24 cellular contexts compared by ENCODE assay signal in genomic region chr15:78991879-78992278, GRCh38. TPM values are rescaled to one million over a fixed set of nuclear protein-coding genes. Genes with fewer than 3 reads are reported as not detected.
A peak's percentile ranks its signal among the peaks of the same experiment; 100 is the strongest.
DNase-seq lines count a peak whose midpoint lies in the region; ATAC-seq, FAIRE-seq and TF ChIP-seq lines count a peak whose summit lies in the region.
"Had no signal": no experiment of that assay in that cellular context is flagged by ENCODE, and none has a peak within 500 bp of the region (broad histone marks: within the 10 kb centered on the region; RNA-seq: fewer than 3 reads in every experiment).

No MANE protein-coding gene starts in this region.

- DNase-seq in HepG2 (ENCODE audit: low spot score) (no peak), right lobe of liver (no peak), lower lobe of right lung (peak; percentile 37), spleen (peak; percentile 65), NCI-H774 (lab: John Stamatoyannopoulos, UW) (no peak), HTR-8/SVneo (ENCODE audit: insufficient read length, low spot score) (no peak)
- no peak for DNase-seq in activated naive CD8-positive, alpha-beta T cell treated with anti-CD3 and anti-CD28 coated beads, Interleukin-2, amount 50 U/mL, for 24 hours
- DNase-seq: 8988T; Calu3; CD8-positive, alpha-beta memory T cell; DMS153; GDM1; H7; Kasumi-1; NCI-H1694 treated with DMSO at 0.1 percent for 48 hours; NCI-H2081 treated with DMSO at 0.1 percent for 48 hours; NCI-H446 treated with DMSO at 0.1 percent for 48 hours; NCI-H69; PC-9; RPMI8226; SIG-M5; SK-N-SH had no signal

- TF ChIP-seq CTCF in HepG2 (CRISPR knock-in tag; IDR thresholded peaks at IDR 0.05) (no peak), right lobe of liver (IDR thresholded peaks at IDR 0.05) (no peak), lower lobe of right lung (IDR thresholded peaks at IDR 0.05) (no peak), spleen (IDR thresholded peaks at IDR 0.05 in 8 of 11, conservative IDR thresholded peaks at IDR 0.05 in 3 of 11) (no peak)

- no peaks in the 10 kb centered on the region for H3K79me2 ChIP-seq in HepG2 (ENCODE audit: insufficient read depth, low read length)

- intact Hi-C loops in HepG2 (cut with micrococcal nuclease; ENCODE audit: unreplicated experiment) (loop anchor here (10.0 kb wide), 1 partner anchor 47 kb away; the partner anchor contains the start of gene CTSH), right lobe of liver (cut with DNase I) (no loop called here), lower lobe of right lung (cut with DNase I) (no loop called here), spleen (cut with DNase I; ENCODE audit: low total_unique reads) (no loop called here)

- no peaks in the 10 kb centered on the region for H3K27me3 ChIP-seq in HepG2 (ENCODE audit: control insufficient read depth in 1 of 2, insufficient read depth in 2 of 2, low read length in 2 of 2)
- H3K27me3 ChIP-seq in right lobe of liver, result no peaks in the 10 kb centered on the region
- no peaks in the 10 kb centered on the region for H3K27me3 ChIP-seq in lower lobe of right lung (ENCODE audit: low read depth)
- no peaks in the 10 kb centered on the region for H3K27me3 ChIP-seq in spleen (replicated peaks in 1 of 7)

- over 99% methylated on average over 12 of the region's 15 CpGs for WGBS in HepG2 (ENCODE audit: low lambda C conversion rate)
- WGBS in right lobe of liver (ENCODE audit: insufficient coverage, low coverage, low lambda C conversion rate, missing lambda C conversion rate), result no CpG with 5 or more reads among the region's 15 CpGs
- 87 to 93% (median 91%) methylated on average over 15 of the region's 15 CpGs for WGBS in spleen, 5 donors

- POLR2A ChIA-PET in HepG2 (lab: Yijun Ruan, JAX), result interaction anchor here (0.9 to 1.0 kb wide), 2 partner anchors 12 to 47 kb away, joined by 3 read pairs; partner anchors contain the start of gene CTSH

- H3K36me3 ChIP-seq in HepG2 (replicated peaks in 1 of 2; ENCODE audit: control insufficient read depth in 1 of 2, insufficient read depth in 2 of 2, low read length in 2 of 2) (no peaks in the 10 kb centered on the region), right lobe of liver (no peaks in the 10 kb centered on the region), lower lobe of right lung (no peaks in the 10 kb centered on the region), spleen (no peaks in the 10 kb centered on the region)

- H3K9me3 ChIP-seq in HepG2 (ENCODE audit: low read length) (no peaks in the 10 kb centered on the region), right lobe of liver (no peaks in the 10 kb centered on the region), lower lobe of right lung (no peaks in the 10 kb centered on the region), spleen (no peaks in the 10 kb centered on the region)
- H3K9me3 ChIP-seq: SK-N-SH had no signal

- TF ChIP-seq EP300 in HepG2 (IDR thresholded peaks at IDR 0.05; ENCODE audit: low read depth in 2 of 2, low read length in 2 of 2) (no peak), HepG2 (CRISPR knock-in tag; IDR thresholded peaks at IDR 0.05; ENCODE audit: borderline replicate concordance) (no peak)

- peaks cover 3% of the 10 kb centered on the region for H3K4me1 Mint-ChIP-seq in activated naive CD8-positive, alpha-beta T cell treated with anti-CD3 and anti-CD28 coated beads, Interleukin-2, amount 50 U/mL, for 24 hours
- H3K4me1 Mint-ChIP-seq: CD8-positive, alpha-beta memory T cell had no signal

- no peaks in the 10 kb centered on the region for H3K9me3 Mint-ChIP-seq in activated naive CD8-positive, alpha-beta T cell treated with anti-CD3 and anti-CD28 coated beads, Interleukin-2, amount 50 U/mL, for 24 hours
- H3K9me3 Mint-ChIP-seq: CD8-positive, alpha-beta memory T cell had no signal

- H3K27me3 Mint-ChIP-seq in activated naive CD8-positive, alpha-beta T cell treated with anti-CD3 and anti-CD28 coated beads, Interleukin-2, amount 50 U/mL, for 24 hours, result peaks cover 4% of the 10 kb centered on the region

- H3K4me1 ChIP-seq in HepG2 (ENCODE audit: insufficient read depth, low read length) (peaks cover 100% of the 10 kb centered on the region), right lobe of liver (no peaks in the 10 kb centered on the region), lower lobe of right lung (peaks cover 56% of the 10 kb centered on the region), spleen (peaks cover 7 to 47% (median 17%) of the 10 kb centered on the region in 6 donors)

- TF ChIP-seq POLR2A in HepG2 (IDR thresholded peaks at IDR 0.05; ENCODE audit: insufficient read depth in 1 of 2, low read depth in 2 of 2, low read length in 2 of 2), result no peak
- TF ChIP-seq POLR2A in right lobe of liver (IDR thresholded peaks at IDR 0.05), result no peak
- TF ChIP-seq POLR2A in spleen (IDR thresholded peaks at IDR 0.05), result no peak

- no peak for ATAC-seq in HepG2
- no peak for ATAC-seq in right lobe of liver
- ATAC-seq in lower lobe of right lung, result no peak
- no peak for ATAC-seq in activated naive CD8-positive, alpha-beta T cell treated with anti-CD3 and anti-CD28 coated beads, Interleukin-2, amount 50 U/mL, for 24 hours
- no peak for ATAC-seq in GM18861 (IDR thresholded peaks at IDR 0.05; ENCODE audit: unreplicated experiment)

- no peak overlapping the region for H3K4me3 Mint-ChIP-seq in activated naive CD8-positive, alpha-beta T cell treated with anti-CD3 and anti-CD28 coated beads, Interleukin-2, amount 50 U/mL, for 24 hours
- H3K4me3 Mint-ChIP-seq: CD8-positive, alpha-beta memory T cell had no signal

- FAIRE-seq in HepG2 (lab: Jason Lieb, UNC) (no peak), HTR-8/SVneo (lab: Jason Lieb, UNC) (no peak)

- H3K4me2 ChIP-seq in HepG2 (ENCODE audit: low read depth, low read length), result no peak overlapping the region
- H3K4me2 ChIP-seq: PC-9, SK-N-SH had no signal

- TF ChIP-seq RAD21 in HepG2 (CRISPR knock-in tag; IDR thresholded peaks at IDR 0.05), result no peak

- no peaks in the 10 kb centered on the region for H3K36me3 Mint-ChIP-seq in activated naive CD8-positive, alpha-beta T cell treated with anti-CD3 and anti-CD28 coated beads, Interleukin-2, amount 50 U/mL, for 24 hours (ENCODE audit: low read depth)
- H3K36me3 Mint-ChIP-seq: CD8-positive, alpha-beta memory T cell had no signal

- CTCF ChIA-PET in HepG2 (lab: Yijun Ruan, JAX; ENCODE audit: low intra/inter-chr PET ratio, low total read pairs), result no interaction called here

- no peak overlapping the region for H3K27ac Mint-ChIP-seq in activated naive CD8-positive, alpha-beta T cell treated with anti-CD3 and anti-CD28 coated beads, Interleukin-2, amount 50 U/mL, for 24 hours

- no peak overlapping the region for H3K9ac ChIP-seq in HepG2 (ENCODE audit: insufficient read depth, low read depth, low read length)
- H3K9ac ChIP-seq: SK-N-SH had no signal

- no peaks in the 10 kb centered on the region for H4K20me1 ChIP-seq in HepG2 (ENCODE audit: insufficient read depth, low read length)

- BruUV-seq in HepG2 (replicated peaks; lab: Mats Ljungman, UMichigan), result no TSS peak

- H3K4me3 ChIP-seq in HepG2 (replicated peaks in 1 of 3; ENCODE audit: insufficient read depth in 1 of 3, low read depth in 2 of 3, low read length in 3 of 3), result no peak overlapping the region
- H3K4me3 ChIP-seq in right lobe of liver, result no peak overlapping the region
- H3K4me3 ChIP-seq in lower lobe of right lung, result no peak overlapping the region
- H3K4me3 ChIP-seq in spleen, result no peak overlapping the region
- H3K4me3 ChIP-seq: PC-9 had no signal

- H2AFZ ChIP-seq in HepG2 (ENCODE audit: low read length), result no peak overlapping the region
- H2AFZ ChIP-seq: PC-9 had no signal

- in situ Hi-C loops in HepG2 (cut with HindIII; ENCODE audit: extremely low pct_ligation_motif_present, low pct_unique_long_range_greater_than_20kb), result no loop called here

- H3K27ac ChIP-seq in HepG2 (ENCODE audit: extremely low read length, insufficient read depth, low read length), result peak overlapping the region; percentile 100
- no peak overlapping the region for H3K27ac ChIP-seq in right lobe of liver
- H3K27ac ChIP-seq in lower lobe of right lung, result peak overlapping the region; percentile 34
- no peak overlapping the region for H3K27ac ChIP-seq in spleen
- H3K27ac ChIP-seq: C4-2B, PC-9 had no signal

TF ChIP-seq in HepG2, 621 proteins besides CTCF, POLR2A, EP300 and RAD21 (continues in another document):
- TF ChIP-seq ZNF558 (CRISPR knock-in tag; IDR thresholded peaks at IDR 0.05; ENCODE audit: borderline replicate concordance) (no peak), HNF4A (CRISPR knock-in tag; IDR thresholded peaks at IDR 0.05) (no peak), ATF5 (CRISPR knock-in tag; IDR thresholded peaks at IDR 0.05; ENCODE audit: low read depth) (no peak)

RNA-seq across cellular contexts. Expression of gene CTSH, which starts 47.0 kb away (rescaled TPM):
- total RNA-seq in HepG2 (2016; rRNA removed; fragmentation: Illumina TruSeq; extraction: Trizol) (145 and 265 TPM in 2 replicates), right lobe of liver (100 to 1,000 TPM in 2 of 6 experiments, 10 to 100 TPM in 4; 32.0 to 183 (median 98.1) TPM), lower lobe of right lung (724 TPM), spleen (100 to 1,000 TPM; 112 to 336 (median 238) TPM)
- 38.3 and 41.8 TPM in 2 replicates for total RNA-seq in HepG2 (2016; cell fraction: cytosol; rRNA removed; fragmentation: Illumina TruSeq; extraction: Trizol; ENCODE audit: low read depth)
- 147 and 263 TPM in 2 replicates for total RNA-seq in HepG2 (2016; cell fraction: insoluble cytoplasmic fraction; rRNA removed; fragmentation: Illumina TruSeq; extraction: Trizol)
- total RNA-seq in HepG2 (2016; cell fraction: membrane; rRNA removed; fragmentation: Illumina TruSeq; extraction: Trizol), result 76.7 and 76.8 TPM in 2 replicates
- total RNA-seq in HepG2 (2016; cell fraction: nucleus; rRNA removed; fragmentation: Illumina TruSeq; extraction: Trizol), result 192 and 212 TPM in 2 replicates
- polyA plus RNA-seq in HepG2 (2011; rRNA removed) (653 and 707 TPM in 2 replicates), spleen (100 to 1,000 TPM; 372 to 381 (median 377) TPM)
- 619 and 690 TPM in 2 replicates for polyA plus RNA-seq in HepG2 (2011; cell fraction: cytosol; rRNA removed)
- polyA plus RNA-seq in HepG2 (2011; cell fraction: nucleus; rRNA removed), result 438 and 468 TPM in 2 replicates
- polyA plus RNA-seq in HepG2 (2012), result 370 and 429 TPM in 2 replicates
- polyA plus RNA-seq in HepG2 (2016; cell fraction: cytosol; fragmentation: Illumina TruSeq; extraction: Trizol; ENCODE audit: low read depth), result 85.5 and 99.3 TPM in 2 replicates
- polyA plus RNA-seq in HepG2 (2016; cell fraction: insoluble cytoplasmic fraction; fragmentation: Illumina TruSeq; extraction: Trizol; ENCODE audit: low read depth), result 143 and 146 TPM in 2 replicates
- 90.8 and 95.9 TPM in 2 replicates for polyA plus RNA-seq in HepG2 (2016; cell fraction: membrane; fragmentation: Illumina TruSeq; extraction: Trizol; ENCODE audit: low read depth)
- 337 and 346 TPM in 2 replicates for polyA plus RNA-seq in HepG2 (2016; cell fraction: nucleus; fragmentation: Illumina TruSeq; extraction: Trizol; ENCODE audit: insufficient read depth, low read depth)
- 0.44 and 261 TPM in 2 replicates for polyA minus RNA-seq in HepG2 (2011; rRNA and poly(A)+ RNA removed; ENCODE audit: low replicate concordance)
- polyA minus RNA-seq in HepG2 (2011; cell fraction: cytosol; rRNA and poly(A)+ RNA removed), result 172 and 190 TPM in 2 replicates
- polyA minus RNA-seq in HepG2 (2011; cell fraction: nucleus; rRNA and poly(A)+ RNA removed), result 126 and 165 TPM in 2 replicates

Comparison
In these comparisons a context has a peak if more than half of its experiments do, and no peak if none do; other contexts are left out.
1. H3K27ac ChIP-seq: peak in HepG2 (single experiment) and lower lobe of right lung (single experiment); none in right lobe of liver (0 of 3) and spleen (0 of 8).
2. DNase-seq: peak in lower lobe of right lung (single experiment) and spleen (single experiment); none in HepG2 (single experiment), right lobe of liver (0 of 3), NCI-H774 (single experiment), HTR-8/SVneo (single experiment) and activated naive CD8-positive, alpha-beta T cell treated with anti-CD3 and anti-CD28 coated beads, Interleukin-2, amount 50 U/mL, for 24 hours (single experiment).